10 cellular contexts compared by ENCODE assay signal in genomic region chr7:142796001-142796500, GRCh38. TPM values are rescaled to one million over a fixed set of nuclear protein-coding genes. Genes with fewer than 3 reads are reported as not detected.
DNase-seq lines count a peak whose midpoint lies in the region; ATAC-seq and TF ChIP-seq lines count a peak whose summit lies in the region.
"Had no signal": no experiment of that assay in that cellular context is flagged by ENCODE, and none has a peak within 500 bp of the region (broad histone marks: within the 10 kb centered on the region; RNA-seq: fewer than 3 reads in every experiment).

No MANE protein-coding gene starts in this region.

- DNase-seq in IMR-90 (no peak), coronary artery (ENCODE audit: low spot score) (peak; percentile 31), SIG-M5 (lab: John Stamatoyannopoulos, UW) (no peak), NCI-H524 treated with DMSO at 0.1 percent for 48 hours (lab: John Stamatoyannopoulos, UW) (no peak)
- DNase-seq: DMS79 treated with DMSO at 0.1 percent for 48 hours, NCI-H2029 had no signal

- intact Hi-C loops in IMR-90 (cut with micrococcal nuclease), result no loop called here

- H2AFZ ChIP-seq in IMR-90 (replicated peaks; ENCODE audit: low read length, poor library complexity), result peak overlapping the region; percentile 6

- POLR2A ChIA-PET in IMR-90 (lab: Charles Lee; ENCODE audit: unreplicated experiment), result no interaction called here

- no peak overlapping the region for H3K23ac ChIP-seq in IMR-90 (ENCODE audit: low read depth, low read length)

- H2BK15ac ChIP-seq in IMR-90 (ENCODE audit: low read depth, low read length), result no peak overlapping the region

- H3K4me2 ChIP-seq in DOHH2 (ENCODE audit: low read length), result peak overlapping the region; percentile 84
- H3K4me2 ChIP-seq in IMR-90 (ENCODE audit: low read depth, low read length), result no peak overlapping the region

- no peak for TF ChIP-seq RAD21 in IMR-90 (IDR thresholded peaks at IDR 0.05; ENCODE audit: low read length)

- 0% methylated on average over 1 of the region's 9 CpGs; no CpG with 5 or more reads in 1 of the 2 experiments for WGBS in IMR-90 (ENCODE audit: extremely low coverage in 2 of 2, insufficient read length in 1 of 2), 2 experiments

- no peak for TF ChIP-seq POLR2A in IMR-90 (IDR thresholded peaks at IDR 0.05; ENCODE audit: low read depth, low read length)

- ATAC-seq in IMR-90 (ENCODE audit: low read depth) (no peak), GM18858 (IDR thresholded peaks at IDR 0.05; ENCODE audit: unreplicated experiment) (no peak), GM19324 (IDR thresholded peaks at IDR 0.05; ENCODE audit: low FRiP score, unreplicated experiment) (no peak)

- H3K9me3 ChIP-seq in DOHH2 (ENCODE audit: control insufficient read depth, insufficient read depth, low read length) (no peaks in the 10 kb centered on the region), IMR-90 (ENCODE audit: control insufficient read depth, insufficient read depth, low read length) (no peaks in the 10 kb centered on the region)

- no peak overlapping the region for H3K9ac ChIP-seq in IMR-90 (ENCODE audit: low read depth, low read length)

- H3K4me1 Mint-ChIP-seq in nephron, result peaks cover 14% of the 10 kb centered on the region

- H3K18ac ChIP-seq in IMR-90 (ENCODE audit: low read depth, low read length), result no peak overlapping the region

- H3K56ac ChIP-seq in IMR-90 (ENCODE audit: extremely low read depth, insufficient read depth, low read length), result no peak overlapping the region

- H2BK5ac ChIP-seq in IMR-90 (ENCODE audit: low read depth, low read length, poor library complexity, severe bottlenecking), result no peak overlapping the region

- H3K27ac ChIP-seq in DOHH2 (ENCODE audit: low read depth, low read length), result peak overlapping the region; percentile 83
- no peak overlapping the region for H3K27ac ChIP-seq in IMR-90 (ENCODE audit: insufficient read depth, low read length)
- H3K27ac ChIP-seq in coronary artery, result no peak overlapping the region

- no peak overlapping the region for H3K14ac ChIP-seq in IMR-90 (replicated peaks; ENCODE audit: low read depth, low read length)

- no peak overlapping the region for H4K8ac ChIP-seq in IMR-90 (ENCODE audit: low read depth in 2 of 2, low read length in 2 of 2)

- H4K20me1 ChIP-seq in DOHH2 (ENCODE audit: control insufficient read depth, insufficient read depth, low read depth, low read length) (no peaks in the 10 kb centered on the region), IMR-90 (ENCODE audit: insufficient read depth, low read length) (no peaks in the 10 kb centered on the region)

- no peak overlapping the region for H4K5ac ChIP-seq in IMR-90 (ENCODE audit: low read depth, low read length)

- H2AK5ac ChIP-seq in IMR-90 (ENCODE audit: low read depth, low read length), result no peak overlapping the region

- peaks cover 25% of the 10 kb centered on the region for H3F3A ChIP-seq in DOHH2 (ENCODE audit: control insufficient read depth, insufficient read depth)

- BruUV-seq in IMR-90 (replicated peaks; lab: Mats Ljungman, UMichigan), result no TSS peak

- no peak overlapping the region for H3K27ac Mint-ChIP-seq in nephron

- no peak overlapping the region for H2AK9ac ChIP-seq in IMR-90 (replicated peaks; ENCODE audit: low read depth, low read length, poor library complexity)

- H3K9me2 ChIP-seq in DOHH2 (replicated peaks; ENCODE audit: control insufficient read depth, low read length), result no peaks in the 10 kb centered on the region

- H3K4me1 ChIP-seq in DOHH2 (ENCODE audit: control insufficient read depth, low read length) (peaks cover 91% of the 10 kb centered on the region), IMR-90 (ENCODE audit: control insufficient read depth, insufficient read depth, low read length) (no peaks in the 10 kb centered on the region)

- dilution Hi-C loops in IMR-90 (cut with HindIII; ENCODE audit: low sequenced_read_pairs, unreplicated experiment), result loop anchor here (25.0 kb wide), 1 partner anchor 284 kb away; no protein-coding TSS in a partner anchor

- H3K36me3 ChIP-seq in DOHH2 (ENCODE audit: control insufficient read depth, low read length) (peaks cover 40% of the 10 kb centered on the region), IMR-90 (ENCODE audit: control insufficient read depth, insufficient read depth, low read length) (no peaks in the 10 kb centered on the region)

- H3K27me3 Mint-ChIP-seq in nephron (ENCODE audit: low read depth), result peaks cover 85% of the 10 kb centered on the region

- H3K4me3 ChIP-seq in DOHH2 (ENCODE audit: low read length) (peak overlapping the region; percentile 88), IMR-90 (ENCODE audit: insufficient read depth, low read depth, low read length) (no peak overlapping the region), coronary artery (peak overlapping the region; percentile 58)

- H4K91ac ChIP-seq in IMR-90 (ENCODE audit: insufficient read depth, low read depth, low read length), result no peak overlapping the region

- H3K9me1 ChIP-seq in IMR-90 (ENCODE audit: insufficient read depth, low read length), result no peaks in the 10 kb centered on the region

- H3K4ac ChIP-seq in IMR-90 (ENCODE audit: low read depth, low read length), result no peak overlapping the region

- H3K79me2 ChIP-seq in DOHH2 (ENCODE audit: control insufficient read depth, low read length), result peaks cover 56% of the 10 kb centered on the region

- in situ Hi-C loops in IMR-90 (cut with MboI; ENCODE audit: low sequenced_read_pairs), result no loop called here

- H3K79me1 ChIP-seq in IMR-90 (ENCODE audit: low read depth in 1 of 2, low read length in 2 of 2), result no peaks in the 10 kb centered on the region

- no peaks in the 10 kb centered on the region for H3K9me3 Mint-ChIP-seq in nephron

- peak overlapping the region; percentile 45 to 56 (median 51) for H3K4me3 Mint-ChIP-seq in nephron

- H3K27me3 ChIP-seq in DOHH2 (ENCODE audit: control insufficient read depth, low read length), result no peaks in the 10 kb centered on the region
- H3K27me3 ChIP-seq in IMR-90 (ENCODE audit: control insufficient read depth, insufficient read depth, low read length), result peaks cover 58% of the 10 kb centered on the region

- H3K36me3 Mint-ChIP-seq in nephron (ENCODE audit: low read depth), result no peaks in the 10 kb centered on the region

- no peak for TF ChIP-seq CTCF in DOHH2 (IDR thresholded peaks at IDR 0.05; ENCODE audit: low read depth, low read length, poor library complexity, severe bottlenecking)
- TF ChIP-seq CTCF in IMR-90 (conservative IDR thresholded peaks at IDR 0.05; ENCODE audit: low read depth, low read length), result no peak
- no peak for TF ChIP-seq CTCF in coronary artery (IDR thresholded peaks at IDR 0.05)
- no peak for TF ChIP-seq CTCF in nephron (IDR thresholded peaks at IDR 0.05; ENCODE audit: unreplicated experiment in 3 of 3)

- no peak overlapping the region for H2BK20ac ChIP-seq in IMR-90 (ENCODE audit: low read depth, low read length)

- CTCF ChIA-PET in IMR-90 (lab: Yijun Ruan, JAX), result interaction anchor here (1.1 kb wide), 1 partner anchor 192 kb away, joined by 3 read pairs; no protein-coding TSS in a partner anchor

- no peak overlapping the region for H2BK120ac ChIP-seq in IMR-90 (ENCODE audit: low read depth, low read length)

TF ChIP-seq in IMR-90, 13 proteins besides CTCF, POLR2A, EP300 and RAD21:
- no peak for TF ChIP-seq SMC3 (IDR thresholded peaks at IDR 0.05; ENCODE audit: low read depth, low read length)
- TF ChIP-seq FOS (IDR thresholded peaks at IDR 0.05; ENCODE audit: low read depth, low read length), result no peak
- no peak for TF ChIP-seq RFX5 (IDR thresholded peaks at IDR 0.05; ENCODE audit: low read depth, low read length)
- TF ChIP-seq RCOR1 (IDR thresholded peaks at IDR 0.05; ENCODE audit: insufficient replicate concordance, low read length), result no peak
- no peak for TF ChIP-seq CHD1 (IDR thresholded peaks at IDR 0.05; ENCODE audit: low read depth, low read length)
- no peak for TF ChIP-seq ELK1 (IDR thresholded peaks at IDR 0.05; ENCODE audit: borderline replicate concordance, low read depth, low read length)
- no peak for TF ChIP-seq MAFK (IDR thresholded peaks at IDR 0.05; ENCODE audit: low read depth, low read length)
- TF ChIP-seq BHLHE40 (IDR thresholded peaks at IDR 0.05; ENCODE audit: low read depth, low read length), result no peak
TF ChIP-seq in IMR-90: peak in this region for 0.

RNA-seq across cellular contexts. Expression of gene PRSS2, which starts 25.3 kb away (rescaled TPM):
- total RNA-seq in IMR-90 (2012; rRNA removed), result not detected in 2 replicates
- not detected in 2 replicates for polyA plus RNA-seq in IMR-90 (2012; rRNA removed)
- polyA plus RNA-seq in IMR-90 (2012; cell fraction: cytosol; rRNA removed), result not detected in 2 replicates
- not detected in 2 replicates for polyA plus RNA-seq in IMR-90 (2012; cell fraction: nucleus; rRNA removed; ENCODE audit: low replicate concordance)

RNA-seq across cellular contexts. Expression of gene PRSS1, which starts 46.8 kb away (rescaled TPM):
- total RNA-seq in IMR-90 (2012; rRNA removed), result not detected in 2 replicates
- not detected in 2 replicates for polyA plus RNA-seq in IMR-90 (2012; rRNA removed)
- not detected in 2 replicates for polyA plus RNA-seq in IMR-90 (2012; cell fraction: cytosol; rRNA removed)
- polyA plus RNA-seq in IMR-90 (2012; cell fraction: nucleus; rRNA removed; ENCODE audit: low replicate concordance), result not detected in 2 replicates

RNA-seq across cellular contexts. Expression of gene EPHB6, which starts 58.8 kb away (rescaled TPM):
- under 0.01 TPM in 2 replicates for total RNA-seq in IMR-90 (2012; rRNA removed)
- 0.60 and 0.75 TPM in 2 replicates for polyA plus RNA-seq in IMR-90 (2012; rRNA removed)
- 0.45 and 0.99 TPM in 2 replicates for polyA plus RNA-seq in IMR-90 (2012; cell fraction: cytosol; rRNA removed)
- 0.77 and 1.9 TPM in 2 replicates for polyA plus RNA-seq in IMR-90 (2012; cell fraction: nucleus; rRNA removed; ENCODE audit: low replicate concordance)
